ENCODE assay signal across 25 cellular contexts in the genomic region with DNA sequence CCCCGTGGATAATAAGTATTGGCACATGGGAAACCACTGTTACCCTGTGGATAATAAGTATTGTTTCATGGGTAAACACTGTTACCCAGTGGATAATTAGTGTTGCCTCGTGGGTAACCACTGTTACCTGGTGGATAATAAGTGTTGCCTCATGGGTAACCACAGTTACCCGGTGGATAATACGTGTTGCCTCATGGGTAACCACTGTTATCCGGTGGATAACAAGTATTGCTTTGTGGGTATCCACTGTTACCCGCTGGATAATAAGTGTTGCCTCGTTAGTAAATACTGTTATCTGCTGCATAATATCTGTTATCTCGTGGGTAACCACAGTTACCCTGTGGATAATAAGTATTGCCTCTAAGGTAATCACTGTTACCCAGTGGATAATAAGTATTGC. TPM values are rescaled to one million over a fixed set of nuclear protein-coding genes. Genes with fewer than 3 reads are reported as not detected.
"Had no signal": no experiment of that assay in that cellular context is flagged by ENCODE, and none has a peak within 500 bp of the region (broad histone marks: within the 10 kb centered on the region; RNA-seq: fewer than 3 reads in every experiment).

No MANE protein-coding gene starts in this region.

- H3K9me3 ChIP-seq: MG63, SJSA1 had no signal

- H3K36me3 ChIP-seq: MG63, SJSA1 had no signal

- FAIRE-seq: RCC 7860 had no signal

- H3K27ac ChIP-seq: SJSA1, SK-N-MC had no signal

- H3K4me3 ChIP-seq: MG63, SJSA1, SK-N-MC had no signal

- H3K27me3 ChIP-seq: MG63, SJSA1 had no signal

- H3K4me1 ChIP-seq: SJSA1 had no signal

- DNase-seq: IMR-90, Karpas-422, KG1, MG63, NCI-H1092, NCI-H1105 treated with DMSO at 0.1 percent for 48 hours, NCI-H1417 treated with DMSO at 0.1 percent for 48 hours, NCI-H146, NCI-H1694 treated with DMSO at 0.1 percent for 48 hours, NCI-H1930, NCI-H2081, NCI-H2107, NCI-H2227 treated with DMSO at 0.1 percent for 48 hours, NCI-H524, NCI-H526 treated with DMSO at 0.1 percent for 48 hours, NCI-H748 treated with DMSO at 0.1 percent for 48 hours, Right ventricle myocardium superior, RPMI8226, SIG-M5, SW 1271 had no signal

RNA-seq across cellular contexts. Expression of a gene that starts 25.5 kb away (rescaled TPM):
- total RNA-seq: HT-29, IMR-90, NCI-H460, Right ventricle myocardium superior, SJSA1 had no signal
- polyA plus RNA-seq: IMR-90 had no signal

RNA-seq across cellular contexts. Expression of a gene that starts 57.3 kb away (rescaled TPM):
- total RNA-seq: HT-29, IMR-90, NCI-H460, Right ventricle myocardium superior had no signal
- polyA plus RNA-seq: IMR-90 had no signal
